In genomic region chr12:110224379-110225304, GRCh38 we compare ENCODE assay signal across 8 cellular contexts. TPM values are rescaled to one million over a fixed set of nuclear protein-coding genes. Genes with fewer than 3 reads are reported as not detected.
DNase-seq lines count a peak whose midpoint lies in the region; ATAC-seq and TF ChIP-seq lines count a peak whose summit lies in the region.

No MANE protein-coding gene starts in this region.

- H3K36me3 ChIP-seq in lung (ENCODE audit: control insufficient read depth in 2 of 2, insufficient read depth in 2 of 2, low read length in 2 of 2) (no peaks in the 10 kb centered on the region), aorta (ENCODE audit: control insufficient read depth in 1 of 2, insufficient read depth in 2 of 2, low read length in 1 of 2) (no peaks in the 10 kb centered on the region)

- no peaks in the 10 kb centered on the region for H3K27me3 ChIP-seq in lung (ENCODE audit: control insufficient read depth, insufficient read depth)
- no peaks in the 10 kb centered on the region for H3K27me3 ChIP-seq in aorta (ENCODE audit: control insufficient read depth in 1 of 2, insufficient read depth in 2 of 2, low read length in 1 of 2)

- H3K27ac ChIP-seq in lung (ENCODE audit: low read depth in 1 of 2, low read length in 1 of 2) (peak overlapping the region; percentile 17 to 33), aorta (ENCODE audit: low read depth in 1 of 2, low read length in 2 of 2) (peak overlapping the region; percentile 39 to 82)

- peak; percentile 38 for DNase-seq in Caki2 (ENCODE audit: low read depth)
- DNase-seq in NCI-H1694 (lab: John Stamatoyannopoulos, UW), result peak; percentile 19
- DNase-seq in choroid plexus epithelial cell (ENCODE audit: low read depth), result peak; percentile 93
- DNase-seq in lung (ENCODE audit: low spot score), result no peak
- no peak for DNase-seq in aorta
- DNase-seq in NCI-H2081 treated with DMSO at 0.1 percent for 48 hours (lab: John Stamatoyannopoulos, UW), result no peak
- no peak for DNase-seq in NCI-H1092 treated with DMSO at 0.1 percent for 48 hours (lab: John Stamatoyannopoulos, UW)

- 51 to 62% methylated on average over 10 of the region's 10 CpGs for WGBS in lung, 2 donors
- 8 to 17% methylated on average over 10 of the region's 10 CpGs for WGBS in aorta, 2 donors

- ATAC-seq in lung (ENCODE audit: insufficient read depth, low FRiP score), result peak; percentile 66
- peak; percentile 87 for ATAC-seq in aorta (ENCODE audit: low FRiP score)
- ATAC-seq in GM19023 (IDR thresholded peaks at IDR 0.05; ENCODE audit: unreplicated experiment), result no peak

- peak overlapping the region; percentile 37 for H3K4me3 ChIP-seq in choroid plexus epithelial cell (ENCODE audit: low read depth, low read length)
- H3K4me3 ChIP-seq in lung, result no peak overlapping the region
- H3K4me3 ChIP-seq in aorta (ENCODE audit: low read length in 2 of 2), result peak overlapping the region in 1 of 2 donors; percentile 64

- intact Hi-C loops in aorta (cut with DNase I), result loop anchor here (1.0 to 5.0 kb wide), 4 partner anchors 42 to 117 kb away; partner anchors contain the start of gene ATP2A2 (in 2 of the 2)

- no peaks in the 10 kb centered on the region for H3K9me3 ChIP-seq in lung (ENCODE audit: control insufficient read depth in 2 of 2, insufficient read depth in 1 of 2, low read length in 1 of 2)
- H3K9me3 ChIP-seq in aorta (ENCODE audit: control insufficient read depth, low read length), result no peaks in the 10 kb centered on the region

- peaks cover 0 to 7% of the 10 kb centered on the region in 2 donors for H3K4me1 ChIP-seq in lung (ENCODE audit: control insufficient read depth in 2 of 2, insufficient read depth in 2 of 2, low read length in 2 of 2)
- H3K4me1 ChIP-seq in aorta (ENCODE audit: control insufficient read depth in 1 of 2, insufficient read depth in 2 of 2, low read length in 2 of 2), result peaks cover 3 to 9% of the 10 kb centered on the region in 2 donors

- in situ Hi-C loops in Caki2 (cut with HindIII; ENCODE audit: low pct_unique_long_range_greater_than_20kb, low sequenced_read_pairs), result no loop called here

- TF ChIP-seq CTCF in choroid plexus epithelial cell (conservative IDR thresholded peaks at IDR 0.05; ENCODE audit: low read depth, low read length) (peak; percentile 71), lung (IDR thresholded peaks at IDR 0.05; ENCODE audit: control extremely low read depth, extremely low read depth) (peak; percentile 33)

RNA-seq across cellular contexts. Expression of gene ATP2A2, which starts 56.4 kb away (rescaled TPM):
- total RNA-seq in Caki2 (2014; rRNA removed; shearing (Covaris generic); ENCODE audit: low replicate concordance), result 8.0 and 15.3 TPM in 2 replicates
- total RNA-seq in lung, result 100 to 1,000 TPM; 162 to 240 TPM
- 100 to 1,000 TPM in 1 of 2 donors, 10 to 100 TPM in 1; 34.1 to 110 TPM for polyA plus RNA-seq in lung
- 100 to 1,000 TPM; 231 to 285 TPM for total RNA-seq in aorta
- polyA plus RNA-seq in aorta, result 100 to 1,000 TPM in 1 of 2 donors, 10 to 100 TPM in 1; 41.3 to 104 TPM

Comparison
In these comparisons a context has a peak if more than half of its experiments do, and no peak if none do; other contexts are left out.
1. DNase-seq: peak in Caki2 (single experiment), NCI-H1694 (single experiment) and choroid plexus epithelial cell (single experiment); none in lung (single experiment), aorta (0 of 2), NCI-H2081 treated with DMSO at 0.1 percent for 48 hours (single experiment) and NCI-H1092 treated with DMSO at 0.1 percent for 48 hours (single experiment).
2. RNA of gene ATP2A2, which starts 56.4 kb away (total RNA-seq): 231 to 285 TPM in aorta and 162 to 240 TPM in lung; 8.0 to 15.3 TPM in Caki2; every median in the first group is over 10 times any median in the second.